ENCODE assay signal across 22 cellular contexts in the genomic region with DNA sequence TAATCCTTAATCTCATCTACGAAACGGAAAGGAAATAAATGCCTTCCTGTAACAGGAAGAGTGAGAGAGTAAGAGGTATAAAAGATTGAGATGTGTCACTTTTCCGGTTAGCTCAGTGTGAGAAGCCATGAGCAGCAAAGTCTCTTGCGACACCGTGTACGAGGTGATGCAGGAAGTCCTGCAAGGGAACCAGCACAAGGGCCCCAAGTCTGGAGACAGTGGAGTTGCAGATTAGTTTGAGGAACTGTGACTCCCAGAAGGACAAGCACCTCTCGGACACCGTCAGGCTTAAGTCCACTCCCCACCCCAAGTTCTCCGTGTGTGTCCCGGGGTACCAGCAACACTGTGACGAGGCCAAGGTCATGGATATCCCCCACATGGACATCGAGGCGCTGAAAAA.
DNase-seq lines count a peak whose midpoint lies in the region; ATAC-seq and TF ChIP-seq lines count a peak whose summit lies in the region.
"Had no signal": no experiment of that assay in that cellular context is flagged by ENCODE, and none has a peak within 500 bp of the region (broad histone marks: within the 10 kb centered on the region; RNA-seq: fewer than 3 reads in every experiment).

No MANE protein-coding gene starts in this region.

- H2BK15ac ChIP-seq in IMR-90 (ENCODE audit: low read depth, low read length) = no peak overlapping the region
- no peak overlapping the region for H2BK15ac ChIP-seq in neuronal stem cell (ENCODE audit: low read length)

- H4K8ac ChIP-seq in IMR-90 (ENCODE audit: low read depth in 2 of 2, low read length in 2 of 2) (no peak overlapping the region), neuronal stem cell (ENCODE audit: low read depth, low read length) (no peak overlapping the region)

- H3K4me2 ChIP-seq in IMR-90 (ENCODE audit: low read depth, low read length) (no peak overlapping the region), neuronal stem cell (ENCODE audit: insufficient read depth, low read length, poor library complexity, severe bottlenecking) (no peak overlapping the region)

- in situ Hi-C loops in IMR-90 (cut with MboI; ENCODE audit: low sequenced_read_pairs) = no loop called here

- BruUV-seq in IMR-90 (replicated peaks; lab: Mats Ljungman, UMichigan) = no TSS peak

- dilution Hi-C loops in IMR-90 (cut with HindIII; ENCODE audit: low sequenced_read_pairs, unreplicated experiment) = no loop called here

- H3K27ac ChIP-seq in IMR-90 (ENCODE audit: insufficient read depth, low read length) (no peak overlapping the region), neuronal stem cell (replicated peaks; ENCODE audit: low read length) (no peak overlapping the region)
- H3K27ac ChIP-seq: cardiac muscle cell, heart left ventricle, RWPE1 had no signal

- H3K4me3 ChIP-seq in IMR-90 (ENCODE audit: insufficient read depth, low read depth, low read length) (no peak overlapping the region), neuronal stem cell (ENCODE audit: low read length in 2 of 2) (no peak overlapping the region), BE2C (ENCODE audit: low read depth, low read length) (no peak overlapping the region)
- H3K4me3 ChIP-seq: cardiac muscle cell, heart left ventricle had no signal

- no peaks in the 10 kb centered on the region for H3K4me1 ChIP-seq in IMR-90 (ENCODE audit: control insufficient read depth, insufficient read depth, low read length)
- peaks cover 1 to 13% of the 10 kb centered on the region in 2 donors for H3K4me1 ChIP-seq in neuronal stem cell (ENCODE audit: control insufficient read depth in 2 of 2, insufficient read depth in 1 of 2, low read depth in 1 of 2, low read length in 2 of 2)
- no peaks in the 10 kb centered on the region for H3K4me1 ChIP-seq in BE2C
- H3K4me1 ChIP-seq: heart left ventricle had no signal

- CTCF ChIA-PET in IMR-90 (lab: Yijun Ruan, JAX) = no interaction called here

- H3K36me3 ChIP-seq in IMR-90 (ENCODE audit: control insufficient read depth, insufficient read depth, low read length) (no peaks in the 10 kb centered on the region), neuronal stem cell (replicated peaks in 1 of 2; ENCODE audit: control insufficient read depth in 2 of 2, insufficient read depth in 2 of 2, low read length in 2 of 2) (no peaks in the 10 kb centered on the region), BE2C (no peaks in the 10 kb centered on the region)
- H3K36me3 ChIP-seq: cardiac muscle cell, heart left ventricle had no signal

- H2BK120ac ChIP-seq in IMR-90 (ENCODE audit: low read depth, low read length) (no peak overlapping the region), neuronal stem cell (ENCODE audit: low read depth, low read length) (no peak overlapping the region)

- H3K9me1 ChIP-seq in IMR-90 (ENCODE audit: insufficient read depth, low read length) = no peaks in the 10 kb centered on the region

- H3K79me1 ChIP-seq in IMR-90 (ENCODE audit: low read depth in 1 of 2, low read length in 2 of 2) (no peaks in the 10 kb centered on the region), neuronal stem cell (ENCODE audit: low read depth, low read length) (no peaks in the 10 kb centered on the region)

- H4K91ac ChIP-seq in IMR-90 (ENCODE audit: insufficient read depth, low read depth, low read length) (no peak overlapping the region), neuronal stem cell (ENCODE audit: low read depth, low read length, poor library complexity) (no peak overlapping the region)

- no peak overlapping the region for H2BK20ac ChIP-seq in IMR-90 (ENCODE audit: low read depth, low read length)

- H4K5ac ChIP-seq in IMR-90 (ENCODE audit: low read depth, low read length) = no peak overlapping the region

- H3K9ac ChIP-seq in IMR-90 (ENCODE audit: low read depth, low read length) (no peak overlapping the region), neuronal stem cell (ENCODE audit: low read depth, low read length, poor library complexity) (no peak overlapping the region)

- no peak for ATAC-seq in IMR-90 (ENCODE audit: low read depth)
- no peak for ATAC-seq in left ventricle myocardium superior
- ATAC-seq in GM18519 (IDR thresholded peaks at IDR 0.05; ENCODE audit: low FRiP score, unreplicated experiment) = no peak
- ATAC-seq: SK-N-SH treated with all-trans-retinoic acid at 6 μM for 48 hours; stimulated activated naive B cell treated with anti-CD40 and anti-IgM and Interleukin-4, amounts not matched to agents 10 μg/mL and 1 μg/mL and 100 μg/mL, for 72 hours had no signal

- H2AFZ ChIP-seq in IMR-90 (replicated peaks; ENCODE audit: low read length, poor library complexity) (no peak overlapping the region), neuronal stem cell (ENCODE audit: low read length) (no peak overlapping the region)

- H2BK5ac ChIP-seq in IMR-90 (ENCODE audit: low read depth, low read length, poor library complexity, severe bottlenecking) (no peak overlapping the region), neuronal stem cell (ENCODE audit: low read length) (no peak overlapping the region)

- no peaks in the 10 kb centered on the region for H4K20me1 ChIP-seq in IMR-90 (ENCODE audit: insufficient read depth, low read length)

- H3K18ac ChIP-seq in IMR-90 (ENCODE audit: low read depth, low read length) = no peak overlapping the region
- peak overlapping the region; percentile 5 for H3K18ac ChIP-seq in neuronal stem cell (ENCODE audit: low read length)

- DNase-seq in IMR-90 (no peak), NOMO-1 (lab: John Stamatoyannopoulos, UW; ENCODE audit: unreplicated experiment in 2 of 2) (peak; percentile 76 to 96), left ventricle myocardium superior (peak; percentile 20), neuronal stem cell (ENCODE audit: low spot score) (no peak), BE2C (no peak), NCI-H510A (lab: John Stamatoyannopoulos, UW) (no peak), kidney tubule cell (ENCODE audit: low spot score) (no peak)
- DNase-seq: activated naive CD4-positive, alpha-beta T cell treated with anti-CD3 and anti-CD28 coated beads, Interleukin-2, amount 50 U/mL, for 16 hours; activated T-cell treated with anti-CD3 and anti-CD28 coated beads, Interleukin-2, amount 50 U/mL, for 48 hours; anterior cingulate cortex; dermis blood vessel endothelial cell; DMS53; NCI-H2081 treated with DMSO at 0.1 percent for 48 hours; nucleus accumbens; small intestine; stimulated activated naive B cell treated with anti-CD40 and anti-IgM and Interleukin-4, amounts not matched to agents 10 μg/mL and 1 μg/mL and 100 μg/mL, for 72 hours; T-helper 9 cell had no signal

- H3K14ac ChIP-seq in IMR-90 (replicated peaks; ENCODE audit: low read depth, low read length) (no peak overlapping the region), neuronal stem cell (ENCODE audit: low read length) (no peak overlapping the region)

- intact Hi-C loops in IMR-90 (cut with micrococcal nuclease) (no loop called here), left ventricle myocardium superior (cut with micrococcal nuclease) (no loop called here)

- no peak overlapping the region for H2AK9ac ChIP-seq in IMR-90 (replicated peaks; ENCODE audit: low read depth, low read length, poor library complexity)

- TF ChIP-seq RAD21 in IMR-90 (IDR thresholded peaks at IDR 0.05; ENCODE audit: low read length) = no peak

- H2AK5ac ChIP-seq in IMR-90 (ENCODE audit: low read depth, low read length) (no peak overlapping the region), neuronal stem cell (ENCODE audit: low read depth, low read length) (no peak overlapping the region)

- POLR2A ChIA-PET in IMR-90 (lab: Charles Lee; ENCODE audit: unreplicated experiment) = no interaction called here

- 84% methylated on average over 3 of the region's 13 CpGs; no CpG with 5 or more reads in 1 of the 2 experiments for WGBS in IMR-90 (ENCODE audit: extremely low coverage in 2 of 2, insufficient read length in 1 of 2), 2 experiments
- no CpG with 5 or more reads among the region's 13 CpGs for WGBS in neuronal stem cell (ENCODE audit: extremely low coverage in 2 of 2, insufficient read length in 2 of 2, insufficient replicate concordance in 1 of 2), 2 donors

- no peak for TF ChIP-seq POLR2A in IMR-90 (IDR thresholded peaks at IDR 0.05; ENCODE audit: low read depth, low read length)

- H3K56ac ChIP-seq in IMR-90 (ENCODE audit: extremely low read depth, insufficient read depth, low read length) = no peak overlapping the region

- no peak overlapping the region for H3K4ac ChIP-seq in IMR-90 (ENCODE audit: low read depth, low read length)
- no peak overlapping the region for H3K4ac ChIP-seq in neuronal stem cell (ENCODE audit: low read length)

- H3K27me3 ChIP-seq in IMR-90 (ENCODE audit: control insufficient read depth, insufficient read depth, low read length) (no peaks in the 10 kb centered on the region), neuronal stem cell (ENCODE audit: control insufficient read depth in 3 of 3, insufficient read depth in 3 of 3, low read depth in 1 of 3, low read length in 3 of 3) (no peaks in the 10 kb centered on the region), BE2C (no peaks in the 10 kb centered on the region)
- H3K27me3 ChIP-seq: cardiac muscle cell, heart left ventricle had no signal

- TF ChIP-seq CTCF in IMR-90 (conservative IDR thresholded peaks at IDR 0.05; ENCODE audit: low read depth, low read length) (no peak), BE2C (IDR thresholded peaks at IDR 0.05; ENCODE audit: low read depth, low read length) (no peak)

- no peak overlapping the region for H2BK12ac ChIP-seq in neuronal stem cell (ENCODE audit: low read length)

- H3K23ac ChIP-seq in IMR-90 (ENCODE audit: low read depth, low read length) (no peak overlapping the region), neuronal stem cell (ENCODE audit: low read depth, low read length, poor library complexity) (no peak overlapping the region)

- H3K9me3 ChIP-seq in IMR-90 (ENCODE audit: control insufficient read depth, insufficient read depth, low read length) (no peaks in the 10 kb centered on the region), neuronal stem cell (replicated peaks in 1 of 2; ENCODE audit: control insufficient read depth in 2 of 2, insufficient read depth in 1 of 2, low read depth in 1 of 2, low read length in 2 of 2) (no peaks in the 10 kb centered on the region), BE2C (no peaks in the 10 kb centered on the region)
- H3K9me3 ChIP-seq: heart left ventricle had no signal

TF ChIP-seq in IMR-90, 13 proteins besides CTCF, POLR2A, EP300 and RAD21:
- TF ChIP-seq CHD1 (IDR thresholded peaks at IDR 0.05; ENCODE audit: low read depth, low read length) (no peak), CEBPB (IDR thresholded peaks at IDR 0.05; ENCODE audit: low read depth, low read length) (peak; percentile 23; the same call in 1 of the 2 replicates)

Comparison
In these comparisons a context has a peak if more than half of its experiments do, and no peak if none do; other contexts are left out.
1. DNase-seq: peak in NOMO-1 (2 of 2) and left ventricle myocardium superior (single experiment); none in IMR-90 (single experiment), neuronal stem cell (single experiment), BE2C (single experiment), NCI-H510A (single experiment) and kidney tubule cell (single experiment).